21 cellular contexts compared by ENCODE assay signal in genomic region chr4:158461336-158461735, GRCh38.
"Had no signal": no experiment of that assay in that cellular context is flagged by ENCODE, and none has a peak within 500 bp of the region (broad histone marks: within the 10 kb centered on the region; RNA-seq: fewer than 3 reads in every experiment).

No MANE protein-coding gene starts in this region.

- H3K4me3 ChIP-seq: esophagus squamous epithelium, gastrocnemius medialis, heart right ventricle, mucosa of descending colon, right atrium auricular region, sigmoid colon, suprapubic skin, thyroid gland had no signal

- H3K4me1 ChIP-seq: esophagus squamous epithelium, gastrocnemius medialis, heart right ventricle, right atrium auricular region, sigmoid colon, suprapubic skin, thyroid gland had no signal

- ATAC-seq: gastrocnemius medialis; heart right ventricle; left lobe of liver; mucosa of descending colon; naive thymus-derived CD8-positive, alpha-beta T cell; stimulated activated effector memory CD8-positive, alpha-beta T cell treated with anti-CD3 and anti-CD28 coated beads, Interleukin-12 subunit alpha, Interleukin-12 subunit beta, amount 100 ng/mL, for 72 hours; stimulated activated naive CD8-positive, alpha-beta T cell treated with anti-CD3 and anti-CD28 coated beads, Interleukin-15, Interleukin-2, amounts not matched to agents 100 U/mL and 50 U/mL, for 24 hours had no signal

- FAIRE-seq: endometrium, islet of Langerhans, small intestine, urothelium cell line had no signal

- DNase-seq: effector memory CD4-positive, alpha-beta T cell; esophagus squamous epithelium; gastrocnemius medialis; heart right ventricle; hypothalamus; mucosa of descending colon; naive thymus-derived CD8-positive, alpha-beta T cell; sigmoid colon; small intestine; stimulated activated CD4-positive, alpha-beta T cell treated with anti-CD3 and anti-CD28 coated beads, Interleukin-2, amount 100 ng/mL, for 48 hours; stimulated activated CD8-positive, alpha-beta memory T cell treated with anti-CD3 and anti-CD28 coated beads, Interleukin-4, amount 100 ng/mL, for 48 hours; stimulated activated naive CD8-positive, alpha-beta T cell treated with anti-CD3 and anti-CD28 coated beads, Interleukin-15, Interleukin-2, amounts not matched to agents 100 U/mL and 50 U/mL, for 24 hours; thyroid gland had no signal

- H3K36me3 ChIP-seq: esophagus squamous epithelium, gastrocnemius medialis, heart right ventricle, right atrium auricular region, sigmoid colon, suprapubic skin, thyroid gland had no signal

- H3K4me1 Mint-ChIP-seq: naive thymus-derived CD8-positive, alpha-beta T cell; stimulated activated effector memory CD8-positive, alpha-beta T cell treated with anti-CD3 and anti-CD28 coated beads, Interleukin-12 subunit alpha, Interleukin-12 subunit beta, amount 100 ng/mL, for 72 hours had no signal

- H3K27me3 ChIP-seq: esophagus squamous epithelium, gastrocnemius medialis, heart right ventricle, right atrium auricular region, sigmoid colon, suprapubic skin, thyroid gland had no signal

- H3K9me3 ChIP-seq: esophagus squamous epithelium, gastrocnemius medialis, mucosa of descending colon, right atrium auricular region, sigmoid colon, suprapubic skin, thyroid gland had no signal

- H3K27ac Mint-ChIP-seq: naive thymus-derived CD8-positive, alpha-beta T cell; stimulated activated effector memory CD8-positive, alpha-beta T cell treated with anti-CD3 and anti-CD28 coated beads, Interleukin-12 subunit alpha, Interleukin-12 subunit beta, amount 100 ng/mL, for 72 hours; type B pancreatic cell had no signal

- H3K4me3 Mint-ChIP-seq: naive thymus-derived CD8-positive, alpha-beta T cell; stimulated activated effector memory CD8-positive, alpha-beta T cell treated with anti-CD3 and anti-CD28 coated beads, Interleukin-12 subunit alpha, Interleukin-12 subunit beta, amount 100 ng/mL, for 72 hours; type B pancreatic cell had no signal

- H3K36me3 Mint-ChIP-seq: naive thymus-derived CD8-positive, alpha-beta T cell; stimulated activated effector memory CD8-positive, alpha-beta T cell treated with anti-CD3 and anti-CD28 coated beads, Interleukin-12 subunit alpha, Interleukin-12 subunit beta, amount 100 ng/mL, for 72 hours; type B pancreatic cell had no signal

- H3K27ac ChIP-seq: esophagus squamous epithelium, gastrocnemius medialis, heart right ventricle, right atrium auricular region, sigmoid colon, suprapubic skin, thyroid gland had no signal

- H3K9me3 Mint-ChIP-seq: stimulated activated effector memory CD8-positive, alpha-beta T cell treated with anti-CD3 and anti-CD28 coated beads, Interleukin-12 subunit alpha, Interleukin-12 subunit beta, amount 100 ng/mL, for 72 hours; type B pancreatic cell had no signal

- H3K27me3 Mint-ChIP-seq: type B pancreatic cell had no signal
